ENCODE assay signal across 16 cellular contexts in genomic region chr3:187286467-187287059, GRCh38. TPM values are rescaled to one million over a fixed set of nuclear protein-coding genes. Genes with fewer than 3 reads are reported as not detected.
DNase-seq lines count a peak whose midpoint lies in the region; ATAC-seq, FAIRE-seq and TF ChIP-seq lines count a peak whose summit lies in the region.
"Had no signal": no experiment of that assay in that cellular context is flagged by ENCODE, and none has a peak within 500 bp of the region (broad histone marks: within the 10 kb centered on the region; RNA-seq: fewer than 3 reads in every experiment).

No MANE protein-coding gene starts in this region.

- no peak overlapping the region for H2BK15ac ChIP-seq in H9 (ENCODE audit: low read depth, low read length)

- no peak overlapping the region for H3K14ac ChIP-seq in H9 (ENCODE audit: insufficient read depth, low read length)

- no peak overlapping the region for H4K91ac ChIP-seq in H9 (ENCODE audit: insufficient read length, low read depth, low read length)

- H3K4ac ChIP-seq in H9 (ENCODE audit: low read depth, low read length) = no peak overlapping the region

- H3F3A ChIP-seq in GM23248 (ENCODE audit: insufficient read depth) = peaks cover 22% of the 10 kb centered on the region
- H3F3A ChIP-seq in smooth muscle cell (ENCODE audit: low read depth) = no peaks in the 10 kb centered on the region

- no peak overlapping the region for H3K56ac ChIP-seq in H9 (ENCODE audit: insufficient read length, low read depth, low read length)

- peak overlapping the region; percentile 58 for H3K4me2 ChIP-seq in GM23248 (ENCODE audit: unreplicated experiment)
- H3K4me2 ChIP-seq in smooth muscle cell = peak overlapping the region; percentile 72
- no peak overlapping the region for H3K4me2 ChIP-seq in H9 (ENCODE audit: insufficient read depth, insufficient read length, low read length)

- no peaks in the 10 kb centered on the region for H3K9me3 Mint-ChIP-seq in H9
- no peaks in the 10 kb centered on the region for H3K9me3 Mint-ChIP-seq in effector memory CD8-positive, alpha-beta T cell
- H3K9me3 Mint-ChIP-seq: activated CD4-positive, alpha-beta T cell treated with anti-CD3 and anti-CD28 coated beads, Interleukin-2, amount 10 ng/mL, durations not matched to agents 7 days and 5 days; natural killer cell; T-cell had no signal

- H2BK12ac ChIP-seq in H9 (ENCODE audit: insufficient read length, low read depth, low read length) = no peak overlapping the region

- TF ChIP-seq CTCF in smooth muscle cell (IDR thresholded peaks at IDR 0.05; ENCODE audit: borderline replicate concordance, insufficient read depth, poor library complexity, severe bottlenecking) (no peak), H9 (conservative IDR thresholded peaks at IDR 0.05) (no peak)

- no peaks in the 10 kb centered on the region for H4K20me1 ChIP-seq in GM23248 (ENCODE audit: insufficient read depth)
- H4K20me1 ChIP-seq in smooth muscle cell (ENCODE audit: low read depth) = no peaks in the 10 kb centered on the region
- H4K20me1 ChIP-seq in H9 (ENCODE audit: control insufficient read depth, insufficient read depth, insufficient read length) = no peaks in the 10 kb centered on the region

- H2AFZ ChIP-seq in GM23248 (peak overlapping the region; percentile 22), smooth muscle cell (ENCODE audit: low read depth) (peak overlapping the region; percentile 47), H9 (ENCODE audit: low read length) (no peak overlapping the region)

- H3K4me3 Mint-ChIP-seq in H9 = no peak overlapping the region
- H3K4me3 Mint-ChIP-seq in effector memory CD8-positive, alpha-beta T cell = no peak overlapping the region
- H3K4me3 Mint-ChIP-seq: activated CD4-positive, alpha-beta T cell treated with anti-CD3 and anti-CD28 coated beads, Interleukin-2, amount 10 ng/mL, durations not matched to agents 7 days and 5 days; natural killer cell; T-cell had no signal

- H3K36me3 Mint-ChIP-seq in H9 (ENCODE audit: insufficient read depth in 1 of 3, low read depth in 3 of 3) = peaks cover 0 to 3% (median 0%) of the 10 kb centered on the region in 3 experiments; a peak in 1 of 7 replicates
- H3K36me3 Mint-ChIP-seq in effector memory CD8-positive, alpha-beta T cell (ENCODE audit: insufficient read depth) = no peaks in the 10 kb centered on the region
- H3K36me3 Mint-ChIP-seq: natural killer cell, T-cell had no signal

- H2BK5ac ChIP-seq in H9 (ENCODE audit: insufficient read length, low read length) = no peak overlapping the region

- no peaks in the 10 kb centered on the region; the same call in 1 of the 2 replicates for H3K9me2 ChIP-seq in GM23248 (ENCODE audit: insufficient read depth)

- H3K18ac ChIP-seq in H9 (ENCODE audit: insufficient read length, low read depth, low read length) = no peak overlapping the region

- peak overlapping the region; percentile 9; the same call in 1 of the 2 replicates for H3K4me3 ChIP-seq in GM23248
- H3K4me3 ChIP-seq in smooth muscle cell = no peak overlapping the region

- no peak for FAIRE-seq in RCC 7860 (lab: Jason Lieb, UNC)
- FAIRE-seq: bronchial epithelial cell, islet of Langerhans, small intestine had no signal

- H2BK120ac ChIP-seq in H9 (ENCODE audit: low read depth, low read length, poor library complexity, severe bottlenecking) = no peak overlapping the region

- DNase-seq in GM23248 = peak; percentile 92
- peak; percentile 9 for DNase-seq in RCC 7860 (ENCODE audit: low spot score)
- DNase-seq in fibroblast of the conjunctiva (ENCODE audit: low read depth) = peak; percentile 78
- peak; percentile 12 for DNase-seq in smooth muscle cell (lab: John Stamatoyannopoulos, UW; ENCODE audit: unreplicated experiment)
- no peak for DNase-seq in H9
- DNase-seq in cardiac septum (ENCODE audit: low spot score) = no peak
- DNase-seq in NCI-H345 treated with DMSO at 0.1 percent for 48 hours (lab: John Stamatoyannopoulos, UW; ENCODE audit: unreplicated experiment) = no peak
- DNase-seq in effector memory CD8-positive, alpha-beta T cell = no peak
- DNase-seq: activated CD4-positive, alpha-beta T cell treated with anti-CD3 and anti-CD28 coated beads, Interleukin-2, amount 10 ng/mL, durations not matched to agents 7 days and 5 days; erythroblast; natural killer cell; NCI-H2081; small intestine; T-cell had no signal

- H3K36me3 ChIP-seq in GM23248 (ENCODE audit: low read depth) = no peaks in the 10 kb centered on the region
- H3K36me3 ChIP-seq in smooth muscle cell (ENCODE audit: low read depth) = no peaks in the 10 kb centered on the region

- no peak for ATAC-seq in effector memory CD8-positive, alpha-beta T cell (replicated peaks)
- ATAC-seq: natural killer cell, T-cell had no signal

- no peaks in the 10 kb centered on the region for H3K27me3 ChIP-seq in GM23248 (replicated peaks; ENCODE audit: insufficient read depth)
- no peaks in the 10 kb centered on the region for H3K27me3 ChIP-seq in smooth muscle cell (ENCODE audit: low read depth)
- no peaks in the 10 kb centered on the region for H3K27me3 ChIP-seq in H9 (ENCODE audit: insufficient read depth, low read length)

- peaks cover 58% of the 10 kb centered on the region for H3K4me1 ChIP-seq in GM23248 (ENCODE audit: insufficient read depth)
- H3K4me1 ChIP-seq in smooth muscle cell (ENCODE audit: low read depth) = peaks cover 8% of the 10 kb centered on the region
- H3K4me1 ChIP-seq in H9 (ENCODE audit: insufficient read depth, low read length) = peaks cover 7% of the 10 kb centered on the region; the same call in 1 of the 2 replicates

- no peak overlapping the region for H2BK20ac ChIP-seq in H9 (ENCODE audit: low read depth, low read length, poor library complexity, severe bottlenecking)

- H3K27ac Mint-ChIP-seq in H9 = no peak overlapping the region
- no peak overlapping the region for H3K27ac Mint-ChIP-seq in effector memory CD8-positive, alpha-beta T cell
- H3K27ac Mint-ChIP-seq: activated CD4-positive, alpha-beta T cell treated with anti-CD3 and anti-CD28 coated beads, Interleukin-2, amount 10 ng/mL, durations not matched to agents 7 days and 5 days; natural killer cell; T-cell had no signal

- H3K27me3 Mint-ChIP-seq in H9 (ENCODE audit: low read depth) = peaks cover 17% of the 10 kb centered on the region
- peaks cover 19 to 30% of the 10 kb centered on the region in 2 donors for H3K27me3 Mint-ChIP-seq in effector memory CD8-positive, alpha-beta T cell

- H3K27ac ChIP-seq in GM23248 (peak overlapping the region; percentile 57), smooth muscle cell (ENCODE audit: low read depth) (peak overlapping the region; percentile 87), H9 (ENCODE audit: insufficient read length, low read depth, low read length) (no peak overlapping the region)

- peaks cover 18 to 27% of the 10 kb centered on the region in 2 experiments for H3K4me1 Mint-ChIP-seq in H9
- no peaks in the 10 kb centered on the region for H3K4me1 Mint-ChIP-seq in effector memory CD8-positive, alpha-beta T cell (ENCODE audit: low read depth in 2 of 2)
- H3K4me1 Mint-ChIP-seq: activated CD4-positive, alpha-beta T cell treated with anti-CD3 and anti-CD28 coated beads, Interleukin-2, amount 10 ng/mL, durations not matched to agents 7 days and 5 days; natural killer cell; T-cell had no signal

- intact Hi-C loops in cardiac septum (cut with DNase I) = no loop called here

- in situ Hi-C loops in GM23248 (cut with MboI) = no loop called here

- H3K23me2 ChIP-seq in H9 (ENCODE audit: insufficient read length, low read depth, low read length, poor library complexity, severe bottlenecking) = peaks cover 5% of the 10 kb centered on the region

- no peaks in the 10 kb centered on the region for H3K79me1 ChIP-seq in H9 (ENCODE audit: insufficient read depth, low read depth, low read length, poor library complexity, severe bottlenecking)

- H2AK5ac ChIP-seq in H9 (ENCODE audit: insufficient read length, low read length) = no peak overlapping the region

- H3K79me2 ChIP-seq in GM23248 (ENCODE audit: insufficient read depth) (peaks cover 26% of the 10 kb centered on the region), smooth muscle cell (ENCODE audit: low read depth) (no peaks in the 10 kb centered on the region), H9 (ENCODE audit: insufficient read depth, low read length) (no peaks in the 10 kb centered on the region)

- H3K23ac ChIP-seq in H9 (ENCODE audit: insufficient read length, low read depth, low read length) = no peak overlapping the region

- WGBS in GM23248 (ENCODE audit: low coverage in 1 of 2, low lambda C conversion rate in 2 of 2, missing lambda C conversion rate in 2 of 2), 2 experiments = 25% methylated on average over 5 of the region's 5 CpGs
- WGBS in smooth muscle cell (ENCODE audit: low lambda C conversion rate) = 37% methylated on average over 5 of the region's 5 CpGs
- WGBS in H9 (ENCODE audit: extremely low coverage, insufficient read length, low lambda C conversion rate) = no CpG with 5 or more reads among the region's 5 CpGs

- peak overlapping the region; percentile 3 for H3K9ac ChIP-seq in GM23248
- H3K9ac ChIP-seq in smooth muscle cell (ENCODE audit: low read depth) = peak overlapping the region; percentile 45
- H3K9ac ChIP-seq in H9 (ENCODE audit: extremely low read depth, insufficient read length, low read length) = no peak overlapping the region

- no peak overlapping the region for H4K8ac ChIP-seq in H9 (replicated peaks; ENCODE audit: insufficient read length, low read depth, low read length)

- no peaks in the 10 kb centered on the region for H3K9me3 ChIP-seq in GM23248 (ENCODE audit: low read depth)
- H3K9me3 ChIP-seq in smooth muscle cell (replicated peaks; ENCODE audit: low read depth) = no peaks in the 10 kb centered on the region
- no peaks in the 10 kb centered on the region for H3K9me3 ChIP-seq in H9 (ENCODE audit: control insufficient read depth, low read depth, low read length)

- H4K5ac ChIP-seq in H9 (ENCODE audit: insufficient read length, low read depth, low read length) = no peak overlapping the region

- no peak overlapping the region for H3T11ph ChIP-seq in H9 (ENCODE audit: low read length)

RNA-seq across cellular contexts. Expression of gene MASP1, which starts 5.0 kb away (rescaled TPM):
- 32.1 and 52.3 TPM in 2 replicates for total RNA-seq in GM23248 (2014; rRNA removed; shearing (Covaris generic))
- polyA plus RNA-seq in GM23248 (2016; fragmentation: Nextera tagmentation; extraction: Ambion mirVana) = 32.8 and 37.3 TPM in 2 replicates
- 54.0 and 54.1 TPM in 2 replicates for total RNA-seq in smooth muscle cell
- polyA plus RNA-seq in smooth muscle cell = 42.5 and 46.7 TPM in 2 replicates
- total RNA-seq in H9 (2021) = 1.0 and 1.1 TPM in 2 replicates
- 59.7 TPM for total RNA-seq in cardiac septum
- total RNA-seq: activated CD4-positive, alpha-beta T cell treated with anti-CD3 and anti-CD28 coated beads, Interleukin-2, amount 10 ng/mL, durations not matched to agents 7 days and 5 days; natural killer cell had no signal

Comparison
In these comparisons a context has a peak if more than half of its experiments do, and no peak if none do; other contexts are left out.
1. DNase-seq: peak in GM23248 (single experiment), RCC 7860 (single experiment), fibroblast of the conjunctiva (single experiment) and smooth muscle cell (single experiment); none in H9 (single experiment), cardiac septum (single experiment), NCI-H345 treated with DMSO at 0.1 percent for 48 hours (single experiment) and effector memory CD8-positive, alpha-beta T cell (0 of 3).
2. RNA of gene MASP1, which starts 5.0 kb away (total RNA-seq): 59.7 TPM in cardiac septum (single experiment), 54.0 to 54.1 TPM in smooth muscle cell and 32.1 to 52.3 TPM in GM23248; 1.0 to 1.1 TPM in H9; every median in the first group is over 10 times any median in the second.